Comparison of ENCODE assay signal across 17 cellular contexts in genomic region chr13:29480893-29481525, GRCh38.
"Had no signal": no experiment of that assay in that cellular context is flagged by ENCODE, and none has a peak within 500 bp of the region (broad histone marks: within the 10 kb centered on the region; RNA-seq: fewer than 3 reads in every experiment).

No MANE protein-coding gene starts in this region.

- H3K4me1 ChIP-seq: pancreas, tibial artery, uterus had no signal

- H3K4me3 ChIP-seq: mucosa of descending colon, pancreas, tibial artery, uterus had no signal

- H3K36me3 Mint-ChIP-seq: activated naive CD8-positive, alpha-beta T cell treated with anti-CD3 and anti-CD28 coated beads for 36 hours; brain; naive thymus-derived CD4-positive, alpha-beta T cell; stimulated activated effector memory CD8-positive, alpha-beta T cell treated with anti-CD3 and anti-CD28 coated beads, Interleukin-12 subunit alpha, Interleukin-12 subunit beta, amount 100 ng/mL, for 72 hours had no signal

- H3K9me3 Mint-ChIP-seq: activated naive CD8-positive, alpha-beta T cell treated with anti-CD3 and anti-CD28 coated beads for 36 hours; activated T-helper 1 cell treated with anti-CD3 and anti-CD28 coated beads, Interleukin-12 subunit alpha, Interleukin-12 subunit beta, Interleukin-2, Interleukin-4 antibody, amounts not matched to agents 30 ng/mL and 10 ng/mL and 1 ng/mL, durations not matched to agents 14 hours and 24 hours and 36 hours; brain; central memory CD8-positive, alpha-beta T cell; effector memory CD8-positive, alpha-beta T cell; naive thymus-derived CD4-positive, alpha-beta T cell; stimulated activated effector memory CD8-positive, alpha-beta T cell treated with anti-CD3 and anti-CD28 coated beads, Interleukin-12 subunit alpha, Interleukin-12 subunit beta, amount 100 ng/mL, for 72 hours had no signal

- H3K27me3 ChIP-seq: pancreas, tibial artery, uterus had no signal

- H3K27ac Mint-ChIP-seq: activated naive CD8-positive, alpha-beta T cell treated with anti-CD3 and anti-CD28 coated beads for 36 hours; activated T-helper 1 cell treated with anti-CD3 and anti-CD28 coated beads, Interleukin-12 subunit alpha, Interleukin-12 subunit beta, Interleukin-2, Interleukin-4 antibody, amounts not matched to agents 30 ng/mL and 10 ng/mL and 1 ng/mL, durations not matched to agents 14 hours and 24 hours and 36 hours; effector memory CD8-positive, alpha-beta T cell; naive thymus-derived CD4-positive, alpha-beta T cell; stimulated activated effector memory CD8-positive, alpha-beta T cell treated with anti-CD3 and anti-CD28 coated beads, Interleukin-12 subunit alpha, Interleukin-12 subunit beta, amount 100 ng/mL, for 72 hours had no signal

- H3K4me3 Mint-ChIP-seq: activated naive CD8-positive, alpha-beta T cell treated with anti-CD3 and anti-CD28 coated beads for 36 hours; activated T-helper 1 cell treated with anti-CD3 and anti-CD28 coated beads, Interleukin-12 subunit alpha, Interleukin-12 subunit beta, Interleukin-2, Interleukin-4 antibody, amounts not matched to agents 30 ng/mL and 10 ng/mL and 1 ng/mL, durations not matched to agents 14 hours and 24 hours and 36 hours; brain; central memory CD8-positive, alpha-beta T cell; effector memory CD8-positive, alpha-beta T cell; naive thymus-derived CD4-positive, alpha-beta T cell; stimulated activated effector memory CD8-positive, alpha-beta T cell treated with anti-CD3 and anti-CD28 coated beads, Interleukin-12 subunit alpha, Interleukin-12 subunit beta, amount 100 ng/mL, for 72 hours had no signal

- H3K36me3 ChIP-seq: pancreas, tibial artery, uterus had no signal

- DNase-seq: activated CD4-positive, CD25-positive, alpha-beta regulatory T cell treated with anti-CD3 and anti-CD28 coated beads, Interleukin-2, amount 50 U/mL, for 72 hours; activated naive CD8-positive, alpha-beta T cell treated with anti-CD3 and anti-CD28 coated beads for 36 hours; dermis blood vessel endothelial cell; effector memory CD8-positive, alpha-beta T cell; left cardiac atrium; mammary epithelial cell; mucosa of descending colon; naive thymus-derived CD4-positive, alpha-beta T cell; pancreas; T1000; tibial artery; uterus had no signal

- H3K4me1 Mint-ChIP-seq: activated naive CD8-positive, alpha-beta T cell treated with anti-CD3 and anti-CD28 coated beads for 36 hours; central memory CD8-positive, alpha-beta T cell; naive thymus-derived CD4-positive, alpha-beta T cell; stimulated activated effector memory CD8-positive, alpha-beta T cell treated with anti-CD3 and anti-CD28 coated beads, Interleukin-12 subunit alpha, Interleukin-12 subunit beta, amount 100 ng/mL, for 72 hours had no signal

- H3K9me3 ChIP-seq: mucosa of descending colon, pancreas, tibial artery, uterus had no signal

- H3K27ac ChIP-seq: epithelial cell of prostate, pancreas, tibial artery, uterus had no signal

- ATAC-seq: effector memory CD8-positive, alpha-beta T cell; naive thymus-derived CD4-positive, alpha-beta T cell; pancreas; stimulated activated effector memory CD8-positive, alpha-beta T cell treated with anti-CD3 and anti-CD28 coated beads, Interleukin-12 subunit alpha, Interleukin-12 subunit beta, amount 100 ng/mL, for 72 hours had no signal
